In genomic region chr2:190837991-190838390, GRCh38 we compare ENCODE assay signal across 15 cellular contexts. TPM values are rescaled to one million over a fixed set of nuclear protein-coding genes. Genes with fewer than 3 reads are reported as not detected.
DNase-seq lines count a peak whose midpoint lies in the region; ATAC-seq and FAIRE-seq lines count a peak whose summit lies in the region.
"Had no signal": no experiment of that assay in that cellular context is flagged by ENCODE, and none has a peak within 500 bp of the region (broad histone marks: within the 10 kb centered on the region; RNA-seq: fewer than 3 reads in every experiment).

No MANE protein-coding gene starts in this region.

- peak; percentile 45 for DNase-seq in A172 (ENCODE audit: low spot score)
- DNase-seq in HTR-8/SVneo (ENCODE audit: insufficient read length, low spot score), result no peak
- DNase-seq in amniotic epithelial cell (ENCODE audit: low read depth), result peak; percentile 74
- DNase-seq in glomerular visceral epithelial cell (ENCODE audit: extremely low spot score), result peak; percentile 69
- DNase-seq in NCI-H1930 (lab: John Stamatoyannopoulos, UW), result no peak
- no peak for DNase-seq in NCI-H128 (lab: John Stamatoyannopoulos, UW; ENCODE audit: unreplicated experiment)
- DNase-seq in T1000 (lab: John Stamatoyannopoulos, UW), result no peak
- DNase-seq: activated naive CD4-positive, alpha-beta T cell treated with anti-CD3 and anti-CD28 coated beads for 36 hours; CD4-positive, alpha-beta memory T cell; mesendoderm; NCI-H1694 treated with DMSO at 0.1 percent for 48 hours; stimulated activated naive CD4-positive, alpha-beta T cell had no signal

- no peak for ATAC-seq in GM18502 (IDR thresholded peaks at IDR 0.05; ENCODE audit: poor library complexity, unreplicated experiment)

- peak; percentile 51 for FAIRE-seq in HTR-8/SVneo (lab: Jason Lieb, UNC)
- FAIRE-seq: GM19239, islet of Langerhans had no signal

RNA-seq across cellular contexts. Expression of gene GLS, which starts 42.6 kb away (rescaled TPM):
- total RNA-seq in A172 (2014; rRNA removed; shearing (Covaris generic)), result 221 and 233 TPM in 2 replicates

Comparison
In these comparisons a context has a peak if more than half of its experiments do, and no peak if none do; other contexts are left out.
1. DNase-seq: peak in A172 (single experiment), amniotic epithelial cell (single experiment) and glomerular visceral epithelial cell (single experiment); none in HTR-8/SVneo (single experiment), NCI-H1930 (0 of 2), NCI-H128 (single experiment) and T1000 (single experiment).